In the genomic region with DNA sequence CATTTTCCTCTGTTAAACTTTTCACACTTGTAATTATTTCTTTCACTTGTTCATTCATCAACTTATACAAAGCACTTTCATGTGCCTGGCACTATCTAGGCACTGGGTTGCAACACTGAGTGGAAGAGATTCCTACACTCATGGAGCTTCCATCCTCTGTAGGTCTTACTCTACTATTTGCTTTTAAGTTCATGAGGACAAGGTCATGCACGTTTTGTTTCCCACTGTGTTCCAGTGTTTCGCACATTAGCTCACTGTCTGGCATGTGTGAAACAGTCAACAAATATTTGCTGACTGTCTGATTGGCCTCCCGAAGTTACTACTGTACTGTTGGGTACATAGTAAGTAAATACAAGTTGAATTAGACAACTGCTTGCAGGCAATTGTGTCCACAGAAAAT, we compare ENCODE assay signal across 14 cellular contexts.
DNase-seq lines count a peak whose midpoint lies in the region; ATAC-seq, FAIRE-seq and TF ChIP-seq lines count a peak whose summit lies in the region.
"Had no signal": no experiment of that assay in that cellular context is flagged by ENCODE, and none has a peak within 500 bp of the region (broad histone marks: within the 10 kb centered on the region; RNA-seq: fewer than 3 reads in every experiment).

No MANE protein-coding gene starts in this region.

- peak; percentile 18 for FAIRE-seq in bronchial epithelial cell (lab: Jason Lieb, UNC)
- FAIRE-seq: HTR-8/SVneo had no signal

- ATAC-seq in mucosa of descending colon (peak; percentile 73), HG02852 (IDR thresholded peaks at IDR 0.05; ENCODE audit: unreplicated experiment) (no peak), HG03565 (IDR thresholded peaks at IDR 0.05; ENCODE audit: unreplicated experiment) (no peak)
- ATAC-seq: stimulated activated naive B cell treated with anti-CD40 and anti-IgM and Interleukin-4, amounts not matched to agents 10 μg/mL and 1 μg/mL and 100 μg/mL, for 72 hours had no signal

- no peak overlapping the region for H3K4me3 Mint-ChIP-seq in T-helper 2 cell treated with Interferon-gamma antibody and Interleukin-4, amounts not matched to agents 5 μg/mL and 100 μg/mL, for 36 hours
- H3K4me3 Mint-ChIP-seq: stimulated activated naive B cell treated with anti-CD40 and anti-IgM and Interleukin-4, amounts not matched to agents 10 μg/mL and 1 μg/mL and 100 μg/mL, for 72 hours had no signal

- peaks cover 10% of the 10 kb centered on the region for H3K4me1 ChIP-seq in mucosa of descending colon (ENCODE audit: low read depth)

- H3K27ac Mint-ChIP-seq in T-helper 2 cell treated with Interferon-gamma antibody and Interleukin-4, amounts not matched to agents 5 μg/mL and 100 μg/mL, for 36 hours = no peak overlapping the region
- H3K27ac Mint-ChIP-seq: stimulated activated naive B cell treated with anti-CD40 and anti-IgM and Interleukin-4, amounts not matched to agents 10 μg/mL and 1 μg/mL and 100 μg/mL, for 72 hours had no signal

- DNase-seq in AG10803 (ENCODE audit: low read depth) (peak; percentile 65), NCI-H146 (lab: John Stamatoyannopoulos, UW) (peak; percentile 86), bronchial epithelial cell (ENCODE audit: low read depth) (peak; percentile 95), mucosa of descending colon (no peak), NCI-H2196 treated with DMSO at 0.1 percent for 48 hours (lab: John Stamatoyannopoulos, UW; ENCODE audit: unreplicated experiment) (no peak)
- DNase-seq in T-helper 2 cell treated with Interferon-gamma antibody and Interleukin-4, amounts not matched to agents 5 μg/mL and 100 μg/mL, for 36 hours (ENCODE audit: low spot score) = no peak
- DNase-seq: adrenal gland; lower lobe of right lung; NCI-H226; sigmoid colon; stimulated activated naive B cell treated with anti-CD40 and anti-IgM and Interleukin-4, amounts not matched to agents 10 μg/mL and 1 μg/mL and 100 μg/mL, for 72 hours had no signal

- H3K9me3 ChIP-seq in mucosa of descending colon = no peaks in the 10 kb centered on the region
- H3K9me3 ChIP-seq: adrenal gland, lower lobe of right lung, sigmoid colon had no signal

- no peaks in the 10 kb centered on the region for H3K36me3 ChIP-seq in bronchial epithelial cell (ENCODE audit: control insufficient read depth, insufficient read depth, low read length)
- no peaks in the 10 kb centered on the region for H3K36me3 ChIP-seq in mucosa of descending colon (ENCODE audit: low read depth)
- H3K36me3 ChIP-seq: adrenal gland, lower lobe of right lung, sigmoid colon had no signal

- intact Hi-C loops in mucosa of descending colon (cut with DNase I, micrococcal nuclease) = no loop called here

- no peak for TF ChIP-seq CTCF in AG10803 (conservative IDR thresholded peaks at IDR 0.05; ENCODE audit: low read length)
- TF ChIP-seq CTCF in bronchial epithelial cell (IDR thresholded peaks at IDR 0.05; ENCODE audit: insufficient read depth, low read length, severe bottlenecking) = no peak
- TF ChIP-seq CTCF in mucosa of descending colon (IDR thresholded peaks at IDR 0.05) = no peak

- no peaks in the 10 kb centered on the region for H3K36me3 Mint-ChIP-seq in T-helper 2 cell treated with Interferon-gamma antibody and Interleukin-4, amounts not matched to agents 5 μg/mL and 100 μg/mL, for 36 hours (ENCODE audit: low read depth)

- no peaks in the 10 kb centered on the region for H3K27me3 ChIP-seq in bronchial epithelial cell (ENCODE audit: control insufficient read depth, insufficient read depth, low read length)
- H3K27me3 ChIP-seq: adrenal gland, sigmoid colon had no signal

- no peak overlapping the region for H3K4me3 ChIP-seq in AG10803 (ENCODE audit: low read length)
- no peak overlapping the region for H3K4me3 ChIP-seq in bronchial epithelial cell (ENCODE audit: low read depth, low read length)
- H3K4me3 ChIP-seq in mucosa of descending colon = no peak overlapping the region
- H3K4me3 ChIP-seq: adrenal gland, lower lobe of right lung, sigmoid colon had no signal

- H3K4me1 Mint-ChIP-seq in T-helper 2 cell treated with Interferon-gamma antibody and Interleukin-4, amounts not matched to agents 5 μg/mL and 100 μg/mL, for 36 hours (ENCODE audit: low read depth) = peaks cover 4% of the 10 kb centered on the region

- no peaks in the 10 kb centered on the region for H3K9me3 Mint-ChIP-seq in T-helper 2 cell treated with Interferon-gamma antibody and Interleukin-4, amounts not matched to agents 5 μg/mL and 100 μg/mL, for 36 hours
- H3K9me3 Mint-ChIP-seq: stimulated activated naive B cell treated with anti-CD40 and anti-IgM and Interleukin-4, amounts not matched to agents 10 μg/mL and 1 μg/mL and 100 μg/mL, for 72 hours had no signal

- no peaks in the 10 kb centered on the region for H3K27me3 Mint-ChIP-seq in T-helper 2 cell treated with Interferon-gamma antibody and Interleukin-4, amounts not matched to agents 5 μg/mL and 100 μg/mL, for 36 hours (ENCODE audit: low read depth)
- H3K27me3 Mint-ChIP-seq: stimulated activated naive B cell treated with anti-CD40 and anti-IgM and Interleukin-4, amounts not matched to agents 10 μg/mL and 1 μg/mL and 100 μg/mL, for 72 hours had no signal

Comparison
In these comparisons a context has a peak if more than half of its experiments do, and no peak if none do; other contexts are left out.
1. DNase-seq: peak in AG10803 (single experiment), NCI-H146 (single experiment) and bronchial epithelial cell (single experiment); none in mucosa of descending colon (0 of 3), NCI-H2196 treated with DMSO at 0.1 percent for 48 hours (single experiment) and T-helper 2 cell treated with Interferon-gamma antibody and Interleukin-4, amounts not matched to agents 5 μg/mL and 100 μg/mL, for 36 hours (single experiment).